Comparison of ENCODE assay signal across 18 cellular contexts in genomic region chr1:31580513-31580870, GRCh38. TPM values are rescaled to one million over a fixed set of nuclear protein-coding genes. Genes with fewer than 3 reads are reported as not detected.
DNase-seq lines count a peak whose midpoint lies in the region; ATAC-seq and TF ChIP-seq lines count a peak whose summit lies in the region.
"Had no signal": no experiment of that assay in that cellular context is flagged by ENCODE, and none has a peak within 500 bp of the region (broad histone marks: within the 10 kb centered on the region; RNA-seq: fewer than 3 reads in every experiment).

No MANE protein-coding gene starts in this region.

- intact Hi-C loops in heart left ventricle (cut with DNase I) (no loop called here), left cardiac atrium (cut with DNase I) (no loop called here), esophagus squamous epithelium (cut with DNase I) (no loop called here), uterus (cut with DNase I; ENCODE audit: low total_unique reads) (no loop called here)

- peak overlapping the region in 10 of 12 donors; percentile 30 to 89 (median 50) for H3K4me3 ChIP-seq in heart left ventricle
- H3K4me3 ChIP-seq in esophagus squamous epithelium = peak overlapping the region in 3 of 4 donors; percentile 31 to 50 (median 39)
- no peak overlapping the region for H3K4me3 ChIP-seq in parathyroid adenoma (ENCODE audit: low read depth, low read length)
- peak overlapping the region in 1 of 2 donors; percentile 27 for H3K4me3 ChIP-seq in uterus

- no peaks in the 10 kb centered on the region for H3K79me2 ChIP-seq in parathyroid adenoma

- DNase-seq in heart left ventricle (peak in 2 of 5 donors; percentile 46 to 52), left cardiac atrium (no peak), esophagus squamous epithelium (lab: John Stamatoyannopoulos, UW) (no peak), uterus (peak; percentile 63 to 76), activated gamma-delta T cell treated with Interleukin-2 at 50 U/mL for 16 hours (no peak)
- DNase-seq: activated CD4-positive, CD25-positive, alpha-beta regulatory T cell treated with anti-CD3 and anti-CD28 coated beads, Interleukin-2, amount 50 U/mL, for 72 hours; NCI-H1048; NCI-H446; OCI-M1; stimulated activated CD4-positive, alpha-beta T cell treated with anti-CD3 and anti-CD28 coated beads, Interleukin-4, amount 100 ng/mL, for 1 hour; T-cell had no signal

- no peak overlapping the region for H2AFZ ChIP-seq in parathyroid adenoma

- peak overlapping the region; percentile 52 to 98 (median 90) for H3K27ac ChIP-seq in heart left ventricle
- H3K27ac ChIP-seq in esophagus squamous epithelium = peak overlapping the region; percentile 60 to 90 (median 86)
- peak overlapping the region; percentile 39 for H3K27ac ChIP-seq in parathyroid adenoma
- peak overlapping the region; percentile 91 to 93 for H3K27ac ChIP-seq in uterus
- H3K27ac ChIP-seq: 22Rv1 had no signal

- peaks cover 0 to 38% (median 21%) of the 10 kb centered on the region in 9 donors for H3K36me3 ChIP-seq in heart left ventricle
- H3K36me3 ChIP-seq in esophagus squamous epithelium = peaks cover 0 to 24% (median 0%) of the 10 kb centered on the region in 3 donors
- no peaks in the 10 kb centered on the region for H3K36me3 ChIP-seq in parathyroid adenoma (ENCODE audit: control insufficient read depth, insufficient read depth, low read length)
- no peaks in the 10 kb centered on the region for H3K36me3 ChIP-seq in uterus

- H3K9ac ChIP-seq in parathyroid adenoma = no peak overlapping the region

- TF ChIP-seq CTCF in heart left ventricle (IDR thresholded peaks at IDR 0.05) (no peak), esophagus squamous epithelium (IDR thresholded peaks at IDR 0.05) (no peak), parathyroid adenoma (IDR thresholded peaks at IDR 0.05) (no peak), uterus (IDR thresholded peaks at IDR 0.05) (no peak)

- no peaks in the 10 kb centered on the region for H3K27me3 ChIP-seq in heart left ventricle
- H3K27me3 ChIP-seq in esophagus squamous epithelium = no peaks in the 10 kb centered on the region
- H3K27me3 ChIP-seq in parathyroid adenoma (ENCODE audit: control insufficient read depth, insufficient read depth, low read length) = no peaks in the 10 kb centered on the region
- H3K27me3 ChIP-seq in uterus = no peaks in the 10 kb centered on the region

- TF ChIP-seq POLR2A in heart left ventricle (IDR thresholded peaks at IDR 0.05) (no peak), esophagus squamous epithelium (IDR thresholded peaks at IDR 0.05) (no peak), uterus (IDR thresholded peaks at IDR 0.05) (no peak)

- H3K4me1 ChIP-seq in heart left ventricle (peaks cover 20 to 78% (median 65%) of the 10 kb centered on the region in 12 donors), esophagus squamous epithelium (peaks cover 31 to 89% (median 45%) of the 10 kb centered on the region in 3 donors), parathyroid adenoma (no peaks in the 10 kb centered on the region), uterus (peaks cover 8 to 20% of the 10 kb centered on the region in 2 donors)

- ATAC-seq in heart left ventricle (no peak), left cardiac atrium (no peak), HG02623 (IDR thresholded peaks at IDR 0.05; ENCODE audit: unreplicated experiment) (no peak), HG02840 (IDR thresholded peaks at IDR 0.05; ENCODE audit: low FRiP score, unreplicated experiment) (no peak)
- ATAC-seq: CD8-positive, alpha-beta T cell; stimulated activated memory B cell treated with anti-CD40 and anti-IgM and Interleukin-4, amounts not matched to agents 10 μg/mL and 1 μg/mL and 100 μg/mL, for 72 hours; T-cell had no signal

- no peak overlapping the region for H3K4me2 ChIP-seq in parathyroid adenoma (ENCODE audit: low read length)

- WGBS in heart left ventricle, 4 donors = 25 to 49% (median 36%) methylated on average over 5 of the region's 5 CpGs
- 42 to 59% methylated on average over 3 to 5 of the region's 5 CpGs for WGBS in esophagus squamous epithelium, 2 donors

- H3K9me3 ChIP-seq in heart left ventricle (no peaks in the 10 kb centered on the region), esophagus squamous epithelium (no peaks in the 10 kb centered on the region), parathyroid adenoma (ENCODE audit: control insufficient read depth, low read length) (no peaks in the 10 kb centered on the region), uterus (no peaks in the 10 kb centered on the region)

RNA-seq across cellular contexts. Expression of gene TINAGL1, which starts 4.2 kb away (rescaled TPM):
- total RNA-seq in heart left ventricle (100 to 1,000 TPM; 136 to 697 (median 199) TPM), left cardiac atrium (100 to 1,000 TPM; 128 to 175 TPM), esophagus squamous epithelium (10 to 100 TPM; 24.5 to 56.4 (median 44.6) TPM), uterus (100 to 1,000 TPM; 104 to 247 (median 182) TPM)
- polyA plus RNA-seq in heart left ventricle = 100 to 1,000 TPM; 263 to 354 TPM
- total RNA-seq: CD8-positive, alpha-beta T cell had no signal

RNA-seq across cellular contexts. Expression of gene HCRTR1, which starts 37.0 kb away (rescaled TPM):
- total RNA-seq in heart left ventricle (under 1 TPM in 5 of 9 donors, not detected in 4; 0.21 to 0.82 (median 0.30) TPM), left cardiac atrium (under 1 TPM; 0.42 to 0.44 TPM), esophagus squamous epithelium (under 1 TPM in 1 of 4 donors, not detected in 3; 0.22 TPM), uterus (not detected)
- polyA plus RNA-seq in heart left ventricle = under 1 TPM; 0.24 to 0.50 TPM
- total RNA-seq: CD8-positive, alpha-beta T cell; liver; T-cell had no signal

Comparison
In these comparisons a context has a peak if more than half of its experiments do, and no peak if none do; other contexts are left out.
1. DNase-seq: peak in uterus (2 of 2); none in left cardiac atrium (single experiment), esophagus squamous epithelium (single experiment) and activated gamma-delta T cell treated with Interleukin-2 at 50 U/mL for 16 hours (single experiment).
2. H3K27ac ChIP-seq: peak in every context shown above with its lines; median percentile 92 in uterus; 90 in heart left ventricle; 86 in esophagus squamous epithelium; 39 in parathyroid adenoma.